In the genomic region with DNA sequence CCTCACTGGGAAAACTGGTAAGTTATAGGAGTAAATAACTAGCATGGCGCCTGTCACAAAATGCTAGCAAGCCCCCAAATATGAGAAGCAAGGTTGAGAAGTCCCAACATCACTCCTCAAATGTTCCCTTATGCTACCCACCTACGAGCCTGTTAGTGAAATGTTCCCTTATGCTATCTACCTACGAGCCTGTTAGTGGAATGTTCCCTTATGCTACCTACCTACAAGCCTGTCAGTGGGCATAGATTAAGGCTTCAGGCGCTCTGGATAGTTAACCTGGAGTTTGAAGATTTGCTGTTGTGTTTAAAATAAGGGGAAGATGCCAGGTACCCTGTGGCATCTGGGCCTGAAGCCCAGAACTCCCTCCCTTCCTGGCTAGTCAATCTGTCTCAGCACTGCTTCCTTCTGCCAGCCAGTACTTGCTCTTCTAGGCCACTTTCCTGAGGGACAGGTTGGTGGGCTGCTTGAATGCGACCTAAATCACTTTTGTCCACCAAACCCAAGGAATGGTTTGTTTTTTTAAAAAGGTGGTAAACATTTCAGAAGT, we compare ENCODE assay signal across 14 cellular contexts.
"Had no signal": no experiment of that assay in that cellular context is flagged by ENCODE, and none has a peak within 500 bp of the region (broad histone marks: within the 10 kb centered on the region; RNA-seq: fewer than 3 reads in every experiment).

No MANE protein-coding gene starts in this region.

- H3K9me3 Mint-ChIP-seq: activated CD4-positive, alpha-beta T cell treated with anti-CD3 and anti-CD28 coated beads, Interleukin-2, amount 10 ng/mL, durations not matched to agents 7 days and 5 days; activated naive CD8-positive, alpha-beta T cell treated with anti-CD3 and anti-CD28 coated beads for 36 hours; natural killer cell; stimulated activated naive CD8-positive, alpha-beta T cell treated with anti-CD3 and anti-CD28 coated beads, Interleukin-15, Interleukin-2, amounts not matched to agents 100 ng/mL and 50 ng/mL, for 24 hours; T-helper 2 cell treated with Interferon-gamma antibody and Interleukin-4, amounts not matched to agents 5 μg/mL and 100 μg/mL, for 36 hours had no signal

- FAIRE-seq: endometrium, islet of Langerhans had no signal

- H3K27ac ChIP-seq: psoas muscle, right lobe of liver, suprapubic skin, upper lobe of right lung had no signal

- H3K27ac Mint-ChIP-seq: activated CD4-positive, alpha-beta T cell treated with anti-CD3 and anti-CD28 coated beads, Interleukin-2, amount 10 ng/mL, durations not matched to agents 7 days and 5 days; activated naive CD8-positive, alpha-beta T cell treated with anti-CD3 and anti-CD28 coated beads for 36 hours; natural killer cell; stimulated activated naive CD8-positive, alpha-beta T cell treated with anti-CD3 and anti-CD28 coated beads, Interleukin-15, Interleukin-2, amounts not matched to agents 100 ng/mL and 50 ng/mL, for 24 hours; T-helper 2 cell treated with Interferon-gamma antibody and Interleukin-4, amounts not matched to agents 5 μg/mL and 100 μg/mL, for 36 hours had no signal

- H3K4me2 ChIP-seq: smooth muscle cell had no signal

- H3K4me3 ChIP-seq: psoas muscle, right lobe of liver, smooth muscle cell, suprapubic skin, upper lobe of right lung had no signal

- H3K9me3 ChIP-seq: psoas muscle, right lobe of liver, suprapubic skin, upper lobe of right lung had no signal

- H3K27me3 ChIP-seq: right lobe of liver, suprapubic skin, upper lobe of right lung had no signal

- H3K36me3 ChIP-seq: suprapubic skin, upper lobe of right lung had no signal

- H3K36me3 Mint-ChIP-seq: activated naive CD8-positive, alpha-beta T cell treated with anti-CD3 and anti-CD28 coated beads for 36 hours; natural killer cell had no signal

- DNase-seq: activated CD4-positive, alpha-beta T cell treated with anti-CD3 and anti-CD28 coated beads, Interleukin-2, amount 10 ng/mL, durations not matched to agents 7 days and 5 days; activated CD8-positive, alpha-beta memory T cell treated with anti-CD3 and anti-CD28 coated beads for 24 hours; activated naive CD8-positive, alpha-beta T cell treated with anti-CD3 and anti-CD28 coated beads for 36 hours; mesenchymal stem cell; natural killer cell; psoas muscle; right lobe of liver; upper lobe of right lung had no signal

- H3K4me1 Mint-ChIP-seq: activated CD4-positive, alpha-beta T cell treated with anti-CD3 and anti-CD28 coated beads, Interleukin-2, amount 10 ng/mL, durations not matched to agents 7 days and 5 days; activated naive CD8-positive, alpha-beta T cell treated with anti-CD3 and anti-CD28 coated beads for 36 hours; natural killer cell had no signal

- H3K4me1 ChIP-seq: psoas muscle, right lobe of liver, suprapubic skin, upper lobe of right lung had no signal

- H3K27me3 Mint-ChIP-seq: activated naive CD8-positive, alpha-beta T cell treated with anti-CD3 and anti-CD28 coated beads for 36 hours; stimulated activated naive CD8-positive, alpha-beta T cell treated with anti-CD3 and anti-CD28 coated beads, Interleukin-15, Interleukin-2, amounts not matched to agents 100 ng/mL and 50 ng/mL, for 24 hours had no signal

- H3K4me3 Mint-ChIP-seq: activated CD4-positive, alpha-beta T cell treated with anti-CD3 and anti-CD28 coated beads, Interleukin-2, amount 10 ng/mL, durations not matched to agents 7 days and 5 days; activated naive CD8-positive, alpha-beta T cell treated with anti-CD3 and anti-CD28 coated beads for 36 hours; natural killer cell; stimulated activated naive CD8-positive, alpha-beta T cell treated with anti-CD3 and anti-CD28 coated beads, Interleukin-15, Interleukin-2, amounts not matched to agents 100 ng/mL and 50 ng/mL, for 24 hours; T-helper 2 cell treated with Interferon-gamma antibody and Interleukin-4, amounts not matched to agents 5 μg/mL and 100 μg/mL, for 36 hours had no signal
